ENCODE assay signal across 8 cellular contexts in the genomic region with DNA sequence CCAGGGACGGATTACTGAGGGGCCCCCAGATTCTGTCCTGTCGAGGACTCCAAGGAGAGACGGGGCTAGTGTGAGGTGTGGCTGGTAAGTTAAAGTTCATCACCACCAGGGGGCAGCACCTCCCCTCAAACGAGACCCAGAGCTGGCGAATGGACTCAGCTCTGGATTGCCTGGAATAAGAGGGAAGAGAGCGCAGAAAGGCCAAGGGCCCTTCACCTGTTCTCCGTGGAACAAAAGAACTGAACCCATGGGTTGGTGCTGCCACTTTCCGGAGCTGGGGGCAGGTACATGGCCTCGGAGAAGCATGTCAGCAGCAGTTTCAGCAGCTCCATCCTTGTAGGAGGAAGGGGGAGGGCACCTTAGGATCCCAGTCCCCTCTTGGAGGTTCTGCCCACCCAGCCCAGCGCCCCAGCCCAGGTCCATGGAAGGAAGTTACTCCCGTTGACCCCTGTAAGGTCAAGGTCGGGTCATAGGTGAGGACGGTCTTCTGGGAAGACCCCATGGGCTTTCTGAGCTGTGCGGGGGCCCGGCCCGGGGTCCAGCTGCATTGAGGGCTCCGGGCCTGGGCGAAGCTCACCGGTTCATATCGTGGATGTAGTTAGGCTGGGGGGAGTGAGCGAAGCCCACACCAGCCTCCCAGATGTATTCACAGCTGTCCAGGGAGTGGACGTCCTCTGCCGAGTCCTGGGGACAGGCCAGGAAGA. TPM values are rescaled to one million over a fixed set of nuclear protein-coding genes. Genes with fewer than 3 reads are reported as not detected.
DNase-seq lines count a peak whose midpoint lies in the region; ATAC-seq and TF ChIP-seq lines count a peak whose summit lies in the region.

No MANE protein-coding gene starts in this region.

- H3K4me2 ChIP-seq in DND-41 (ENCODE audit: insufficient read depth, low read length), result no peak overlapping the region

- H4K20me1 ChIP-seq in DND-41 (ENCODE audit: insufficient read depth, low read length), result no peaks in the 10 kb centered on the region

- H3K79me2 ChIP-seq in DND-41 (ENCODE audit: insufficient read depth, low read length), result no peaks in the 10 kb centered on the region

- DNase-seq in DND-41 (peak; percentile 84), MG63 (peak; percentile 76), RWPE2 (ENCODE audit: low spot score) (no peak), fibroblast of the conjunctiva (ENCODE audit: low read depth) (peak; percentile 81), stromal cell of bone marrow (ENCODE audit: low read depth) (peak; percentile 69)

- no peak overlapping the region for H3K9ac ChIP-seq in DND-41 (ENCODE audit: low read depth, low read length)

- H3K27me3 ChIP-seq in DND-41 (ENCODE audit: insufficient read depth, low read length, poor library complexity) (peaks cover 4% of the 10 kb centered on the region), MG63 (no peaks in the 10 kb centered on the region), RWPE2 (ENCODE audit: insufficient read depth, poor library complexity, severe bottlenecking) (no peaks in the 10 kb centered on the region), neutrophil (peaks cover 49% of the 10 kb centered on the region)

- H3K9me3 ChIP-seq in DND-41 (ENCODE audit: insufficient read depth, low read length, severe bottlenecking), result no peaks in the 10 kb centered on the region
- no peaks in the 10 kb centered on the region for H3K9me3 ChIP-seq in MG63
- H3K9me3 ChIP-seq in RWPE2 (ENCODE audit: severe bottlenecking), result no peaks in the 10 kb centered on the region
- peaks cover 2% of the 10 kb centered on the region for H3K9me3 ChIP-seq in neutrophil

- no peaks in the 10 kb centered on the region for H3K36me3 Mint-ChIP-seq in activated T-helper 17 cell treated with anti-CD3 and anti-CD28 coated beads, Interleukin-2, amount 50 U/mL, for 72 hours (ENCODE audit: low read depth)

- no peaks in the 10 kb centered on the region for H3K9me3 Mint-ChIP-seq in activated T-helper 17 cell treated with anti-CD3 and anti-CD28 coated beads, Interleukin-2, amount 50 U/mL, for 72 hours

- H3K4me3 ChIP-seq in DND-41 (ENCODE audit: low read depth in 1 of 2, low read length in 2 of 2) (no peak overlapping the region), MG63 (no peak overlapping the region), RWPE2 (ENCODE audit: severe bottlenecking) (no peak overlapping the region), neutrophil (ENCODE audit: low read depth in 1 of 2, low read length in 1 of 2) (no peak overlapping the region)

- peaks cover 4% of the 10 kb centered on the region for H3K4me1 Mint-ChIP-seq in activated T-helper 17 cell treated with anti-CD3 and anti-CD28 coated beads, Interleukin-2, amount 50 U/mL, for 72 hours

- H3K27ac Mint-ChIP-seq in activated T-helper 17 cell treated with anti-CD3 and anti-CD28 coated beads, Interleukin-2, amount 50 U/mL, for 72 hours, result no peak overlapping the region

- no peaks in the 10 kb centered on the region for H3K27me3 Mint-ChIP-seq in activated T-helper 17 cell treated with anti-CD3 and anti-CD28 coated beads, Interleukin-2, amount 50 U/mL, for 72 hours

- ATAC-seq in DND-41 (ENCODE audit: insufficient read depth, low read depth) (peak; percentile 86), RWPE2 (ENCODE audit: low read depth) (peak; percentile 72), GM21529 (IDR thresholded peaks at IDR 0.05; ENCODE audit: unreplicated experiment) (no peak)
- ATAC-seq in activated T-helper 17 cell treated with anti-CD3 and anti-CD28 coated beads, Interleukin-2, amount 50 U/mL, for 72 hours (replicated peaks), result peak; percentile 90

- H3K4me1 ChIP-seq in DND-41 (ENCODE audit: insufficient read depth, low read length) (peaks cover 3% of the 10 kb centered on the region; the same call in 1 of the 2 replicates), RWPE2 (ENCODE audit: insufficient read depth, poor library complexity, severe bottlenecking) (peaks cover 4% of the 10 kb centered on the region), neutrophil (ENCODE audit: control insufficient read depth in 1 of 2, insufficient read depth in 1 of 2, low read depth in 1 of 2, low read length in 1 of 2) (peaks cover 0 to 6% of the 10 kb centered on the region in 2 experiments)

- TF ChIP-seq CTCF in DND-41 (IDR thresholded peaks at IDR 0.05; ENCODE audit: borderline replicate concordance, extremely low read depth, low read length, poor library complexity, severe bottlenecking), result peak; percentile 83
- TF ChIP-seq CTCF in RWPE2 (IDR thresholded peaks at IDR 0.05; ENCODE audit: poor library complexity, severe bottlenecking), result peak; percentile 81
- peak; percentile 76 for TF ChIP-seq CTCF in neutrophil (IDR thresholded peaks at IDR 0.05)

- no peaks in the 10 kb centered on the region for H3K36me3 ChIP-seq in DND-41 (ENCODE audit: insufficient read depth, low read length)
- H3K36me3 ChIP-seq in MG63, result no peaks in the 10 kb centered on the region
- no peaks in the 10 kb centered on the region for H3K36me3 ChIP-seq in RWPE2 (ENCODE audit: low read depth)
- H3K36me3 ChIP-seq in neutrophil, result no peaks in the 10 kb centered on the region

- H3K4me3 Mint-ChIP-seq in activated T-helper 17 cell treated with anti-CD3 and anti-CD28 coated beads, Interleukin-2, amount 50 U/mL, for 72 hours, result no peak overlapping the region

- no peak overlapping the region for H2AFZ ChIP-seq in DND-41 (ENCODE audit: low read depth, low read length)

- H3K27ac ChIP-seq in DND-41 (ENCODE audit: low read length) (no peak overlapping the region), RWPE2 (ENCODE audit: poor library complexity, severe bottlenecking) (no peak overlapping the region), neutrophil (no peak overlapping the region)

RNA-seq across cellular contexts. Expression of a gene that starts 10.8 kb away (rescaled TPM):
- total RNA-seq in MG63 (2014; rRNA removed; shearing (Covaris generic); ENCODE audit: low replicate concordance), result not detected in 2 replicates
- total RNA-seq in activated T-helper 17 cell treated with anti-CD3 and anti-CD28 coated beads, Interleukin-2, amount 50 U/mL, for 72 hours, result 1 to 10 TPM; 1.2 to 2.8 TPM

RNA-seq across cellular contexts. Expression of a gene that starts 25.6 kb away (rescaled TPM):
- 2.2 and 4.2 TPM in 2 replicates for total RNA-seq in MG63 (2014; rRNA removed; shearing (Covaris generic); ENCODE audit: low replicate concordance)
- 1 to 10 TPM in 1 of 2 donors, under 1 TPM in 1; 0.56 to 1.2 TPM for total RNA-seq in activated T-helper 17 cell treated with anti-CD3 and anti-CD28 coated beads, Interleukin-2, amount 50 U/mL, for 72 hours

RNA-seq across cellular contexts. Expression of a gene that starts 26.1 kb away (rescaled TPM):
- total RNA-seq in MG63 (2014; rRNA removed; shearing (Covaris generic); ENCODE audit: low replicate concordance), result not detected in 2 replicates
- not detected for total RNA-seq in activated T-helper 17 cell treated with anti-CD3 and anti-CD28 coated beads, Interleukin-2, amount 50 U/mL, for 72 hours

RNA-seq across cellular contexts. Expression of a gene that starts 37.7 kb away (rescaled TPM):
- total RNA-seq in MG63 (2014; rRNA removed; shearing (Covaris generic); ENCODE audit: low replicate concordance), result not detected in 2 replicates
- not detected for total RNA-seq in activated T-helper 17 cell treated with anti-CD3 and anti-CD28 coated beads, Interleukin-2, amount 50 U/mL, for 72 hours

RNA-seq across cellular contexts. Expression of a gene that starts 38.8 kb away (rescaled TPM):
- not detected in 2 replicates for total RNA-seq in MG63 (2014; rRNA removed; shearing (Covaris generic); ENCODE audit: low replicate concordance)
- total RNA-seq in activated T-helper 17 cell treated with anti-CD3 and anti-CD28 coated beads, Interleukin-2, amount 50 U/mL, for 72 hours, result not detected
